ENCODE assay signal across 9 cellular contexts in the genomic region with DNA sequence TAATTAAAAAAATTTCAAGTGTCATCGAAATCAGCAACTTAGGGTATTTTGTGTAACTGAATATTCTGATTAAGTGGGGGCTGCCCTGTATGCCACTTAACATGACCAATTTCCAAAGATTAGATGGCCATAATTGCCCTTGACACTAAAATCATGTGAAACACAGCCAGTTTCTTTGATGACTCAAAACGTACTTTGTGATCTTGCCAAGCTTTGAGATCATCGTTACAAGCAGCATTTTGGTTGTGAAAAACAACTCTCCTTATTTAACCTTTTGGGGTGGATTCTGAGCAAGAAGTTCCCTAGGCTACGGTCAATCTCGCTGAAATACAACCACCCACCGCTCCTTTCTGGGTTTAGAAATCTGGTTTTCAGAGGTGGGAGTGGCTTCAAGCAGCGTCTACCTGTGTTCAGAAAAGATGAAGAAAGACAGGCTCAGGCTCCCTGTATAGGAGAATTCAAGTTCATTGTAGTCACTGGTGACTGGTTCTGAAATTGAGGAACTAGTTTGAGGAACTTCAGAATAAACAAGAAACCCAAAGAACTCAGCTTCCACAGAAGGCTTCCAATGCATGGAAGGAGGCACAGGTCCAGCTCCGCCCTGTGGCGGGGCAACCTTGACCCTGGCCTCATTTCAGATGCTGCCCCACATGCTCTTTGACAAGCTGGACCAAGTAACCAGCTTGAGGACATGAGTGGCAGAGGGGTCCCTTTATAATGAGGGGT. TPM values are rescaled to one million over a fixed set of nuclear protein-coding genes. Genes with fewer than 3 reads are reported as not detected.
DNase-seq lines count a peak whose midpoint lies in the region; ATAC-seq and TF ChIP-seq lines count a peak whose summit lies in the region.
"Had no signal": no experiment of that assay in that cellular context is flagged by ENCODE, and none has a peak within 500 bp of the region (broad histone marks: within the 10 kb centered on the region; RNA-seq: fewer than 3 reads in every experiment).

No MANE protein-coding gene starts in this region.

- TF ChIP-seq CTCF in GM20000 (IDR thresholded peaks at IDR 0.05; ENCODE audit: extremely low read depth, missing control alignments) (no peak), PC-9 (conservative IDR thresholded peaks at IDR 0.05) (no peak), body of pancreas (IDR thresholded peaks at IDR 0.05) (no peak), lower lobe of right lung (IDR thresholded peaks at IDR 0.05) (no peak), thoracic aorta (IDR thresholded peaks at IDR 0.05) (no peak)

- peak in 1 of 3 donors; percentile 24 for TF ChIP-seq POLR2A in body of pancreas (IDR thresholded peaks at IDR 0.05)

- peaks cover 55% of the 10 kb centered on the region for H3K36me3 ChIP-seq in PC-9 (ENCODE audit: low read depth)
- H3K36me3 ChIP-seq in body of pancreas (replicated peaks in 1 of 2; ENCODE audit: insufficient read depth in 1 of 2, low read depth in 2 of 2) = no peaks in the 10 kb centered on the region
- H3K36me3 ChIP-seq in lower lobe of right lung = no peaks in the 10 kb centered on the region
- H3K36me3 ChIP-seq in thoracic aorta = no peaks in the 10 kb centered on the region

- peaks cover 45% of the 10 kb centered on the region for H3K4me1 ChIP-seq in PC-9 (replicated peaks; ENCODE audit: insufficient read depth)
- peaks cover 84% of the 10 kb centered on the region for H3K4me1 ChIP-seq in body of pancreas
- H3K4me1 ChIP-seq in lower lobe of right lung = peaks cover 80% of the 10 kb centered on the region
- peaks cover 50 to 66% of the 10 kb centered on the region in 2 donors for H3K4me1 ChIP-seq in thoracic aorta (ENCODE audit: control insufficient read depth in 1 of 2, low read depth in 2 of 2)

- CTCF ChIA-PET in PC-9 (lab: Charles Lee) = interaction anchor here (0.6 kb wide), 1 partner anchor 278 kb away, joined by 3 read pairs; no protein-coding TSS in a partner anchor

- peak overlapping the region; percentile 24 for H3K27ac ChIP-seq in PC-9
- H3K27ac ChIP-seq in body of pancreas = peak overlapping the region; percentile 82 to 96 (median 93)
- peak overlapping the region; percentile 81 for H3K27ac ChIP-seq in lower lobe of right lung
- peak overlapping the region; percentile 75 to 76 for H3K27ac ChIP-seq in thoracic aorta

- H3K79me2 ChIP-seq in PC-9 (ENCODE audit: low read depth) = peaks cover 96% of the 10 kb centered on the region

- H3K4me3 ChIP-seq in PC-9 = no peak overlapping the region
- H3K4me3 ChIP-seq in body of pancreas = no peak overlapping the region
- no peak overlapping the region for H3K4me3 ChIP-seq in lower lobe of right lung
- H3K4me3 ChIP-seq in thoracic aorta = peak overlapping the region; percentile 52

- peaks cover 37% of the 10 kb centered on the region for H4K20me1 ChIP-seq in PC-9 (ENCODE audit: insufficient read depth)

- no TSS peak for BruUV-seq in PC-9 (replicated peaks; lab: Mats Ljungman, UMichigan)

- no peak overlapping the region for H2AFZ ChIP-seq in PC-9

- peak; percentile 65 for ATAC-seq in body of pancreas
- peak; percentile 37 to 62 for ATAC-seq in lower lobe of right lung
- peak; percentile 66 for ATAC-seq in thoracic aorta (ENCODE audit: insufficient number of reproducible peaks, low FRiP score, low read depth)

- H3K9me3 ChIP-seq in PC-9 (ENCODE audit: insufficient read depth, low read depth) (no peaks in the 10 kb centered on the region), body of pancreas (no peaks in the 10 kb centered on the region), lower lobe of right lung (no peaks in the 10 kb centered on the region), thoracic aorta (no peaks in the 10 kb centered on the region)

- POLR2A ChIA-PET in PC-9 (lab: Charles Lee; ENCODE audit: unreplicated experiment) = no interaction called here

- no peak overlapping the region for H3K4me2 ChIP-seq in PC-9

- intact Hi-C loops in PC-9 (cut with micrococcal nuclease; ENCODE audit: unreplicated experiment) (no loop called here), body of pancreas (cut with DNase I) (no loop called here), lower lobe of right lung (cut with DNase I) (no loop called here)

- peaks cover 77% of the 10 kb centered on the region for H3F3A ChIP-seq in PC-9 (ENCODE audit: insufficient read depth, low read depth)

- H3K9me2 ChIP-seq in PC-9 (ENCODE audit: insufficient read depth) = no peaks in the 10 kb centered on the region

- DNase-seq in AML-193 (lab: John Stamatoyannopoulos, UW) = peak; percentile 87 to 95
- peak; percentile 61 for DNase-seq in GM20000 (ENCODE audit: low spot score)
- no peak for DNase-seq in PC-9
- DNase-seq in body of pancreas = peak; percentile 48 to 77 (median 54)
- no peak for DNase-seq in lower lobe of right lung
- no peak for DNase-seq in thoracic aorta (ENCODE audit: low spot score)
- DNase-seq in retina = no peak
- DNase-seq in NCI-H524 treated with DMSO at 0.1 percent for 48 hours (lab: John Stamatoyannopoulos, UW) = no peak

- H3K27me3 ChIP-seq in PC-9 (ENCODE audit: insufficient read depth, low read depth) (no peaks in the 10 kb centered on the region), body of pancreas (no peaks in the 10 kb centered on the region), lower lobe of right lung (ENCODE audit: low read depth) (no peaks in the 10 kb centered on the region), thoracic aorta (replicated peaks; ENCODE audit: insufficient read depth) (no peaks in the 10 kb centered on the region)

- WGBS in body of pancreas, 2 donors = 18 to 22% methylated on average over 9 of the region's 9 CpGs

RNA-seq across cellular contexts. Expression of gene MAP3K14, which starts 9.4 kb away (rescaled TPM):
- total RNA-seq in PC-9 (2021) (58.3 and 72.4 TPM in 2 replicates), body of pancreas (1 to 10 TPM; 6.5 to 9.9 TPM), lower lobe of right lung (9.3 TPM), thoracic aorta (10 to 100 TPM; 10.1 to 10.7 TPM)

RNA-seq across cellular contexts. Expression of gene SPATA32, which starts 45.6 kb away (rescaled TPM):
- total RNA-seq in PC-9 (2021) (0.35 and 0.48 TPM in 2 replicates), body of pancreas (1 to 10 TPM in 1 of 2 donors, not detected in 1; 1.0 TPM), lower lobe of right lung (not detected), thoracic aorta (not detected)
- total RNA-seq: frontal cortex had no signal

Comparison
In these comparisons a context has a peak if more than half of its experiments do, and no peak if none do; other contexts are left out.
1. DNase-seq: peak in AML-193 (2 of 2), GM20000 (single experiment) and body of pancreas (4 of 4); none in PC-9 (0 of 2), lower lobe of right lung (single experiment), thoracic aorta (single experiment), retina (single experiment) and NCI-H524 treated with DMSO at 0.1 percent for 48 hours (single experiment).
2. H3K27ac ChIP-seq: peak in every context shown above with its lines; median percentile 93 in body of pancreas; 81 in lower lobe of right lung; 76 in thoracic aorta; 24 in PC-9.
3. Peak in every context shown above with its lines, with median percentiles within 50 percentile points of each other: ATAC-seq.